Comparison of ENCODE assay signal across 19 cellular contexts in genomic region chr3:127050733-127051132, GRCh38.
"Had no signal": no experiment of that assay in that cellular context is flagged by ENCODE, and none has a peak within 500 bp of the region (broad histone marks: within the 10 kb centered on the region; RNA-seq: fewer than 3 reads in every experiment).

No MANE protein-coding gene starts in this region.

- H3K36me3 ChIP-seq: transverse colon had no signal

- H3K4me1 Mint-ChIP-seq: activated B cell treated with CpG ODN at 0.5 μM for 24 hours; activated CD4-positive, alpha-beta T cell treated with anti-CD3 and anti-CD28 coated beads, Interleukin-2, amount 10 ng/mL, durations not matched to agents 7 days and 5 days; activated T-helper 17 cell treated with anti-CD3 and anti-CD28 coated beads, Interleukin-2, amount 50 U/mL, for 72 hours; stimulated activated effector memory CD8-positive, alpha-beta T cell treated with anti-CD3 and anti-CD28 coated beads, Interleukin-12 subunit alpha, Interleukin-12 subunit beta, amount 100 ng/mL, for 72 hours; T-helper 17 cell had no signal

- DNase-seq: activated B cell treated with CpG ODN at 0.5 μM for 24 hours; activated CD4-positive, alpha-beta T cell treated with anti-CD3 and anti-CD28 coated beads, Interleukin-2, amount 10 ng/mL, durations not matched to agents 7 days and 5 days; activated CD8-positive, alpha-beta memory T cell treated with anti-CD3 and anti-CD28 coated beads for 24 hours; activated naive CD4-positive, alpha-beta T cell treated with anti-CD3 and anti-CD28 coated beads, Interleukin-2, amount 50 U/mL, for 16 hours; amniotic stem cell; hippocampal formation; mammary epithelial cell; occipital lobe; substantia nigra; T-helper 17 cell; transverse colon had no signal

- H3K4me3 Mint-ChIP-seq: activated B cell treated with CpG ODN at 0.5 μM for 24 hours; activated CD4-positive, alpha-beta T cell treated with anti-CD3 and anti-CD28 coated beads, Interleukin-2, amount 10 ng/mL, durations not matched to agents 7 days and 5 days; activated T-helper 17 cell treated with anti-CD3 and anti-CD28 coated beads, Interleukin-2, amount 50 U/mL, for 72 hours; brain; naive thymus-derived CD8-positive, alpha-beta T cell; stimulated activated effector memory CD8-positive, alpha-beta T cell treated with anti-CD3 and anti-CD28 coated beads, Interleukin-12 subunit alpha, Interleukin-12 subunit beta, amount 100 ng/mL, for 72 hours; T-helper 17 cell had no signal

- H3K4me3 ChIP-seq: dorsolateral prefrontal cortex, mucosa of descending colon, skin epidermis, transverse colon had no signal

- ATAC-seq: activated T-helper 17 cell treated with anti-CD3 and anti-CD28 coated beads, Interleukin-2, amount 50 U/mL, for 72 hours; esophagus mucosa; mucosa of descending colon; naive thymus-derived CD8-positive, alpha-beta T cell; T-helper 17 cell had no signal

- H3K27ac Mint-ChIP-seq: activated B cell treated with CpG ODN at 0.5 μM for 24 hours; activated CD4-positive, alpha-beta T cell treated with anti-CD3 and anti-CD28 coated beads, Interleukin-2, amount 10 ng/mL, durations not matched to agents 7 days and 5 days; activated T-helper 17 cell treated with anti-CD3 and anti-CD28 coated beads, Interleukin-2, amount 50 U/mL, for 72 hours; brain; naive thymus-derived CD8-positive, alpha-beta T cell; stimulated activated effector memory CD8-positive, alpha-beta T cell treated with anti-CD3 and anti-CD28 coated beads, Interleukin-12 subunit alpha, Interleukin-12 subunit beta, amount 100 ng/mL, for 72 hours; T-helper 17 cell had no signal

- H3K27me3 Mint-ChIP-seq: activated CD4-positive, alpha-beta T cell treated with anti-CD3 and anti-CD28 coated beads, Interleukin-2, amount 10 ng/mL, durations not matched to agents 7 days and 5 days had no signal

- H3K9me3 ChIP-seq: mucosa of descending colon had no signal

- H3K27me3 ChIP-seq: dorsolateral prefrontal cortex, transverse colon had no signal

- H3K36me3 Mint-ChIP-seq: brain; naive thymus-derived CD8-positive, alpha-beta T cell; stimulated activated effector memory CD8-positive, alpha-beta T cell treated with anti-CD3 and anti-CD28 coated beads, Interleukin-12 subunit alpha, Interleukin-12 subunit beta, amount 100 ng/mL, for 72 hours had no signal

- H3K27ac ChIP-seq: dorsolateral prefrontal cortex, skin epidermis, transverse colon had no signal
